Comparison of ENCODE assay signal across 12 cellular contexts in genomic region chr13:39601636-39602035, GRCh38. TPM values are rescaled to one million over a fixed set of nuclear protein-coding genes. Genes with fewer than 3 reads are reported as not detected.
DNase-seq lines count a peak whose midpoint lies in the region; ATAC-seq, FAIRE-seq and TF ChIP-seq lines count a peak whose summit lies in the region.
"Had no signal": no experiment of that assay in that cellular context is flagged by ENCODE, and none has a peak within 500 bp of the region (broad histone marks: within the 10 kb centered on the region; RNA-seq: fewer than 3 reads in every experiment).

No MANE protein-coding gene starts in this region.

- H3K4me3 Mint-ChIP-seq in CD4-positive, CD25-positive, alpha-beta regulatory T cell: peak overlapping the region in 3 of 4 donors; percentile 54 to 85 (median 58)
- H3K4me3 Mint-ChIP-seq in osteocyte (ENCODE audit: unreplicated experiment): peak overlapping the region; percentile 96

- H3K27ac ChIP-seq in CD4-positive, CD25-positive, alpha-beta regulatory T cell (ENCODE audit: insufficient read depth, low read length, poor library complexity, severe bottlenecking): no peak overlapping the region
- no peak overlapping the region for H3K27ac ChIP-seq in H1 (ENCODE audit: low read depth, low read length)

- H2BK120ac ChIP-seq in H1 (replicated peaks; ENCODE audit: low read depth, low read length): no peak overlapping the region

- H3K9me3 ChIP-seq in CD4-positive, CD25-positive, alpha-beta regulatory T cell (ENCODE audit: control insufficient read depth in 2 of 2, low read length in 2 of 2): no peaks in the 10 kb centered on the region
- H3K9me3 ChIP-seq in H1 (ENCODE audit: insufficient read depth in 2 of 2, low read depth in 1 of 2, low read length in 1 of 2): no peaks in the 10 kb centered on the region
- H3K9me3 ChIP-seq: right lobe of liver had no signal

- H3K27me3 Mint-ChIP-seq in CD4-positive, CD25-positive, alpha-beta regulatory T cell: peaks cover 69% of the 10 kb centered on the region
- no peaks in the 10 kb centered on the region for H3K27me3 Mint-ChIP-seq in osteocyte (ENCODE audit: unreplicated experiment)

- peaks cover 0 to 2% (median 0%) of the 10 kb centered on the region in 7 donors for H3K9me3 Mint-ChIP-seq in CD4-positive, CD25-positive, alpha-beta regulatory T cell
- no peaks in the 10 kb centered on the region for H3K9me3 Mint-ChIP-seq in osteocyte (ENCODE audit: unreplicated experiment)

- H3K56ac ChIP-seq in H1 (replicated peaks; ENCODE audit: insufficient read length, low read depth, low read length): no peak overlapping the region

- no peak overlapping the region for H3K27ac Mint-ChIP-seq in CD4-positive, CD25-positive, alpha-beta regulatory T cell
- peak overlapping the region; percentile 85 for H3K27ac Mint-ChIP-seq in osteocyte (ENCODE audit: unreplicated experiment)

- H3K79me2 ChIP-seq in H1 (ENCODE audit: control insufficient read depth in 1 of 2, insufficient read depth in 2 of 2, low read length in 2 of 2): no peaks in the 10 kb centered on the region; a peak in 1 of 4 replicates

- no peak for TF ChIP-seq EP300 in H1 (IDR thresholded peaks at IDR 0.05; ENCODE audit: borderline replicate concordance in 1 of 2, low read depth in 2 of 2, low read length in 2 of 2)

- H3K36me3 Mint-ChIP-seq in CD4-positive, CD25-positive, alpha-beta regulatory T cell: no peaks in the 10 kb centered on the region
- peaks cover 13% of the 10 kb centered on the region for H3K36me3 Mint-ChIP-seq in osteocyte (ENCODE audit: unreplicated experiment)

- H3K4me3 ChIP-seq in CD4-positive, CD25-positive, alpha-beta regulatory T cell (ENCODE audit: low read depth, low read length): no peak overlapping the region
- H3K4me3 ChIP-seq in H1 (ENCODE audit: extremely low read depth in 1 of 4, insufficient read depth in 2 of 4, low read depth in 3 of 4, low read length in 4 of 4): peak overlapping the region in 1 of 4 experiments; percentile 88; a peak in 2 of 8 replicates

- no peak overlapping the region for H3K18ac ChIP-seq in H1 (ENCODE audit: extremely low read depth, low read length)

- H3K14ac ChIP-seq in H1 (ENCODE audit: insufficient read length): no peak overlapping the region

- no peak overlapping the region for H3K4ac ChIP-seq in H1 (replicated peaks; ENCODE audit: insufficient read length, low read depth, low read length)

- no peak overlapping the region for H2BK12ac ChIP-seq in H1 (ENCODE audit: low read depth, low read length)

- no peak for FAIRE-seq in H1 (lab: Jason Lieb, UNC)

- WGBS in H1 (ENCODE audit: extremely low coverage in 1 of 2, insufficient coverage in 1 of 2, insufficient read length in 1 of 2, insufficient replicate concordance in 2 of 2, low coverage in 1 of 2, low lambda C conversion rate in 2 of 2, missing lambda C conversion rate in 1 of 2), 2 experiments: 78% methylated on average over 3 of the region's 3 CpGs; no CpG with 5 or more reads in 1 of the 2 experiments

- H4K5ac ChIP-seq in H1 (ENCODE audit: insufficient read length, low read depth, low read length): no peak overlapping the region

- H4K8ac ChIP-seq in H1 (ENCODE audit: extremely low read depth, insufficient read depth, low read length): no peak overlapping the region

- H3K23me2 ChIP-seq in H1 (ENCODE audit: low read depth, low read length): peaks cover 7% of the 10 kb centered on the region

- H2BK20ac ChIP-seq in H1 (ENCODE audit: low read length): no peak overlapping the region

- no peak overlapping the region for H3K9ac ChIP-seq in H1 (replicated peaks in 1 of 4; ENCODE audit: extremely low read depth in 1 of 4, low read depth in 3 of 4, low read length in 3 of 4)

- no peak overlapping the region for H3K23ac ChIP-seq in H1 (ENCODE audit: insufficient read length)

- H2AFZ ChIP-seq in H1 (ENCODE audit: low read length): no peak overlapping the region

- TF ChIP-seq CTCF in H1 (IDR thresholded peaks at IDR 0.05; ENCODE audit: control extremely low read depth in 1 of 3, insufficient read depth in 1 of 3, low read depth in 1 of 3, low read length in 3 of 3) (no peak), osteocyte (IDR thresholded peaks at IDR 0.05) (no peak)

- ATAC-seq in CD4-positive, CD25-positive, alpha-beta regulatory T cell (ENCODE audit: low read depth in 2 of 2): no peak

- no peaks in the 10 kb centered on the region for H3K79me1 ChIP-seq in H1 (ENCODE audit: low read depth, low read length)

- H3K4me2 ChIP-seq in H1 (ENCODE audit: insufficient read depth in 1 of 2, low read depth in 2 of 2, low read length in 2 of 2): peak overlapping the region; percentile 70 to 83; a peak in 3 of 4 replicates

- no peaks in the 10 kb centered on the region for H3K36me3 ChIP-seq in CD4-positive, CD25-positive, alpha-beta regulatory T cell (ENCODE audit: control insufficient read depth, insufficient read depth, low read length)
- no peaks in the 10 kb centered on the region for H3K36me3 ChIP-seq in H1 (ENCODE audit: control insufficient read depth in 2 of 4, insufficient read depth in 4 of 4, low read length in 3 of 4)
- H3K36me3 ChIP-seq: right lobe of liver had no signal

- peaks cover 16% of the 10 kb centered on the region for H3K4me1 ChIP-seq in CD4-positive, CD25-positive, alpha-beta regulatory T cell (ENCODE audit: control insufficient read depth, insufficient read depth, low read length, poor library complexity, severe bottlenecking)
- peaks cover 0 to 6% (median 2%) of the 10 kb centered on the region in 4 experiments; a peak in 2 of 7 replicates for H3K4me1 ChIP-seq in H1 (replicated peaks in 1 of 4; ENCODE audit: control insufficient read depth in 3 of 4, insufficient read depth in 4 of 4, low read length in 3 of 4)

- CTCF ChIA-PET in H1 (lab: Charles Lee; ENCODE audit: partially characterized antibody): interaction anchor here (0.7 to 3.8 kb wide), 11 partner anchors 10 to 553 kb away, joined by 3 to 29 read pairs (median 3); no protein-coding TSS in a partner anchor

- POLR2A ChIA-PET in H1 (lab: Charles Lee; ENCODE audit: partially characterized antibody): interaction anchor here (1.6 kb wide), 1 partner anchor 185 kb away, joined by 4 read pairs; no protein-coding TSS in a partner anchor

- H2AK5ac ChIP-seq in H1 (ENCODE audit: low read depth, low read length): no peak overlapping the region

- H3K4me1 Mint-ChIP-seq in CD4-positive, CD25-positive, alpha-beta regulatory T cell: peaks cover 0 to 20% (median 11%) of the 10 kb centered on the region in 4 donors
- H3K4me1 Mint-ChIP-seq in osteocyte (ENCODE audit: unreplicated experiment): peaks cover 61% of the 10 kb centered on the region

- H2BK15ac ChIP-seq in H1 (ENCODE audit: low read length): no peak overlapping the region

- no peak for TF ChIP-seq POLR2A in H1 (IDR thresholded peaks at IDR 0.05; ENCODE audit: control extremely low read depth in 1 of 2, low read depth in 2 of 2, low read length in 2 of 2)

- H2BK5ac ChIP-seq in H1 (ENCODE audit: low read depth, low read length): no peak overlapping the region

- no peak for DNase-seq in CD4-positive, CD25-positive, alpha-beta regulatory T cell
- DNase-seq in NCI-H69 (lab: John Stamatoyannopoulos, UW): peak; percentile 14
- no peak for DNase-seq in H1 (ENCODE audit: low read depth in 1 of 2, low spot score in 2 of 2)
- no peak for DNase-seq in osteocyte (ENCODE audit: extremely low spot score, unreplicated experiment)
- DNase-seq in stimulated activated CD4-positive, alpha-beta T cell treated with anti-CD3 and anti-CD28 coated beads, Interleukin-12 subunit alpha, Interleukin-12 subunit beta, amount 100 ng/mL, for 4 hours: no peak
- DNase-seq in NCI-H1436 treated with DMSO at 0.1 percent for 48 hours (lab: John Stamatoyannopoulos, UW): no peak
- DNase-seq in SKM-1 (lab: John Stamatoyannopoulos, UW; ENCODE audit: unreplicated experiment): no peak
- DNase-seq in OCI-M2 (lab: John Stamatoyannopoulos, UW; ENCODE audit: unreplicated experiment): no peak
- DNase-seq: effector CD8-positive, alpha-beta T cell; H7; NCI-H1092; right lobe of liver had no signal

- no peak overlapping the region for H4K91ac ChIP-seq in H1 (replicated peaks; ENCODE audit: insufficient read length, low read length)

- no peak for TF ChIP-seq RAD21 in H1 (IDR thresholded peaks at IDR 0.05 in 1 of 2, conservative IDR thresholded peaks at IDR 0.05 in 1 of 2; ENCODE audit: low read depth in 2 of 2, low read length in 2 of 2)

- peaks cover 49% of the 10 kb centered on the region for H3K27me3 ChIP-seq in CD4-positive, CD25-positive, alpha-beta regulatory T cell (ENCODE audit: control insufficient read depth, insufficient read depth, low read length)
- peaks cover 0 to 8% (median 4%) of the 10 kb centered on the region in 4 experiments; a peak in 2 of 7 replicates for H3K27me3 ChIP-seq in H1 (replicated peaks in 1 of 4; ENCODE audit: control insufficient read depth in 3 of 4, extremely low read depth in 1 of 4, insufficient read depth in 3 of 4, low read length in 3 of 4)
- H3K27me3 ChIP-seq: right lobe of liver had no signal

- H4K20me1 ChIP-seq in H1 (replicated peaks in 1 of 2; ENCODE audit: control insufficient read depth in 1 of 2, insufficient read depth in 2 of 2, low read length in 2 of 2): no peaks in the 10 kb centered on the region

RNA-seq across cellular contexts. Expression of gene LHFPL6, which starts 1.4 kb away (rescaled TPM):
- not detected for total RNA-seq in CD4-positive, CD25-positive, alpha-beta regulatory T cell
- polyA plus RNA-seq in CD4-positive, CD25-positive, alpha-beta regulatory T cell: under 1 TPM in 2 of 4 donors, not detected in 2; 0.20 to 0.42 TPM
- total RNA-seq in H1 (2021; fragmentation: NEBNext Ultra II Directional; extraction: Animal tissue kit (Norgen Biotek cat#: 25700)): 15.5 and 17.0 TPM in 2 replicates
- polyA plus RNA-seq in H1 (2011; rRNA removed): 7.6 and 7.9 TPM in 2 replicates
- 13.1 TPM for polyA plus RNA-seq in H1 (2011; cell fraction: cytosol; rRNA removed)
- polyA plus RNA-seq in H1 (2011; cell fraction: nucleus; rRNA removed): 4.7 TPM
- 8.0 to 16.5 TPM (median 12.7 TPM) in 4 replicates for polyA plus RNA-seq in H1 (2012, experiment 1 of 2)
- 1.7 TPM for polyA plus RNA-seq in H1 (2012, experiment 2 of 2)
- polyA plus RNA-seq in H1 (2013, experiment 1 of 2): 7.0 TPM
- polyA plus RNA-seq in H1 (2013, experiment 2 of 2): 9.1 TPM
- polyA minus RNA-seq in H1 (2011; rRNA and poly(A)+ RNA removed): 10.3 and 10.5 TPM in 2 replicates
- 5.7 TPM for polyA minus RNA-seq in H1 (2011; cell fraction: cytosol; rRNA and poly(A)+ RNA removed)
- polyA minus RNA-seq in H1 (2011; cell fraction: nucleus; rRNA and poly(A)+ RNA removed): 12.0 TPM
- 173 and 174 TPM in 2 replicates for total RNA-seq in osteocyte

RNA-seq across cellular contexts. Expression of gene COG6, which starts 53.8 kb away (rescaled TPM):
- 28.3 TPM for total RNA-seq in CD4-positive, CD25-positive, alpha-beta regulatory T cell
- polyA plus RNA-seq in CD4-positive, CD25-positive, alpha-beta regulatory T cell: 10 to 100 TPM; 14.3 to 24.6 (median 19.5) TPM
- total RNA-seq in H1 (2021; fragmentation: NEBNext Ultra II Directional; extraction: Animal tissue kit (Norgen Biotek cat#: 25700)): 19.2 and 22.3 TPM in 2 replicates
- 4.8 and 8.8 TPM in 2 replicates for polyA plus RNA-seq in H1 (2011; rRNA removed)
- polyA plus RNA-seq in H1 (2011; cell fraction: cytosol; rRNA removed): 9.5 TPM
- 5.0 TPM for polyA plus RNA-seq in H1 (2011; cell fraction: nucleus; rRNA removed)
- 9.0 to 32.5 TPM (median 10.2 TPM) in 4 replicates for polyA plus RNA-seq in H1 (2012, experiment 1 of 2)
- 0.56 TPM for polyA plus RNA-seq in H1 (2012, experiment 2 of 2)
- 7.5 TPM for polyA plus RNA-seq in H1 (2013, experiment 1 of 2)
- 7.7 TPM for polyA plus RNA-seq in H1 (2013, experiment 2 of 2)
- polyA minus RNA-seq in H1 (2011; rRNA and poly(A)+ RNA removed): 9.4 and 16.8 TPM in 2 replicates
- 48.9 TPM for polyA minus RNA-seq in H1 (2011; cell fraction: cytosol; rRNA and poly(A)+ RNA removed)
- polyA minus RNA-seq in H1 (2011; cell fraction: nucleus; rRNA and poly(A)+ RNA removed): 24.1 TPM
- total RNA-seq in osteocyte: 38.7 and 42.4 TPM in 2 replicates

Comparison
In these comparisons a context has a peak if more than half of its experiments do, and no peak if none do; other contexts are left out.
1. RNA of gene LHFPL6, which starts 1.4 kb away (total RNA-seq): 173 to 174 TPM in osteocyte and 15.5 to 17.0 TPM in H1; not detected in CD4-positive, CD25-positive, alpha-beta regulatory T cell (single experiment); every median in the first group is over 10 times any median in the second.